Comparison of ENCODE assay signal across 9 cellular contexts in genomic region chr4:67549123-67549522, GRCh38. TPM values are rescaled to one million over a fixed set of nuclear protein-coding genes. Genes with fewer than 3 reads are reported as not detected.
DNase-seq lines count a peak whose midpoint lies in the region; ATAC-seq, FAIRE-seq and TF ChIP-seq lines count a peak whose summit lies in the region.
"Had no signal": no experiment of that assay in that cellular context is flagged by ENCODE, and none has a peak within 500 bp of the region (broad histone marks: within the 10 kb centered on the region; RNA-seq: fewer than 3 reads in every experiment).

No MANE protein-coding gene starts in this region.

- no peak overlapping the region for H3K4me2 ChIP-seq in A549

- peak in 1 of 2 experiments; percentile 29 for DNase-seq in A549 (ENCODE audit: low read depth in 1 of 2, low spot score in 1 of 2)
- peak; percentile 10 for DNase-seq in NCI-H345 (lab: John Stamatoyannopoulos, UW)
- DNase-seq in esophagus squamous epithelium (lab: John Stamatoyannopoulos, UW) = no peak
- no peak for DNase-seq in cerebellar nuclear complex (lab: John Stamatoyannopoulos, UW)
- no peak for DNase-seq in NCI-H1048 (lab: John Stamatoyannopoulos, UW)
- no peak for DNase-seq in NCI-H774 (lab: John Stamatoyannopoulos, UW)

- H3K27me3 ChIP-seq in esophagus squamous epithelium = no peaks in the 10 kb centered on the region

- POLR2A ChIA-PET in A549 (lab: Yijun Ruan, JAX) = no interaction called here

- peak; percentile 63 to 65 for TF ChIP-seq RAD21 in A549 (conservative IDR thresholded peaks at IDR 0.05 in 1 of 2, IDR thresholded peaks at IDR 0.05 in 1 of 2)

- H3K4me1 ChIP-seq in A549 (peaks cover 2% of the 10 kb centered on the region; the same call in 2 of the 3 replicates), esophagus squamous epithelium (peaks cover 0 to 15% (median 0%) of the 10 kb centered on the region in 3 donors)

- 3% methylated on average over 1 of the region's 1 CpG for WGBS in A549 (ENCODE audit: missing lambda C conversion rate)
- WGBS in esophagus squamous epithelium, 2 donors = 8 to 11% methylated on average over 1 of the region's 1 CpG

- H3K9me3 ChIP-seq in A549 = no peaks in the 10 kb centered on the region
- no peaks in the 10 kb centered on the region for H3K9me3 ChIP-seq in esophagus squamous epithelium

- FAIRE-seq in A549 (lab: Jason Lieb, UNC) = no peak
- FAIRE-seq: colon had no signal

- H3K27ac ChIP-seq in A549 = no peak overlapping the region
- H3K27ac ChIP-seq in esophagus squamous epithelium = no peak overlapping the region

- intact Hi-C loops in esophagus squamous epithelium (cut with DNase I) = no loop called here

- CTCF ChIA-PET in A549 (lab: Yijun Ruan, JAX) = interaction anchor here (0.6 kb wide), 1 partner anchor 54 kb away, joined by 3 read pairs; no protein-coding TSS in a partner anchor

- TF ChIP-seq CTCF in A549 (IDR thresholded peaks at IDR 0.05) = peak; percentile 55
- peak; percentile 16 to 62 (median 32) for TF ChIP-seq CTCF in esophagus squamous epithelium (IDR thresholded peaks at IDR 0.05)

- TF ChIP-seq POLR2A in A549 (IDR thresholded peaks at IDR 0.05; ENCODE audit: low read length) (no peak), esophagus squamous epithelium (IDR thresholded peaks at IDR 0.05) (no peak)

- no peak for TF ChIP-seq EP300 in A549 (IDR thresholded peaks at IDR 0.05)

- no peak overlapping the region for H3K4me3 ChIP-seq in A549
- H3K4me3 ChIP-seq in esophagus squamous epithelium = no peak overlapping the region

- H3K36me3 ChIP-seq in esophagus squamous epithelium = no peaks in the 10 kb centered on the region

- no peak for ATAC-seq in A549
- peak; percentile 31 for ATAC-seq in GM18498 (IDR thresholded peaks at IDR 0.05; ENCODE audit: unreplicated experiment)
- ATAC-seq in HG02938 (IDR thresholded peaks at IDR 0.05; ENCODE audit: unreplicated experiment) = peak; percentile 28

TF ChIP-seq in A549, 52 proteins besides CTCF, POLR2A, EP300 and RAD21:
- peak; percentile 31; the same call in 1 of the 3 replicates for TF ChIP-seq SMC3 (IDR thresholded peaks at IDR 0.05)
- no peak for TF ChIP-seq HMGXB4 (CRISPR knock-in tag; IDR thresholded peaks at IDR 0.05; ENCODE audit: borderline replicate concordance)
- no peak for TF ChIP-seq BCL3 (IDR thresholded peaks at IDR 0.05)
- no peak for TF ChIP-seq RFX5 (IDR thresholded peaks at IDR 0.05)
- TF ChIP-seq ESRRA (IDR thresholded peaks at IDR 0.05; ENCODE audit: borderline replicate concordance, low read length) = no peak
- TF ChIP-seq KDM1A (IDR thresholded peaks at IDR 0.05; ENCODE audit: low read depth) = no peak

RNA-seq across cellular contexts. Expression of gene CENPC, which starts 3.8 kb away (rescaled TPM):
- polyA plus RNA-seq in A549 (2011; rRNA removed) = 6.2 and 9.0 TPM in 2 replicates
- polyA plus RNA-seq in A549 (2012; cell fraction: cytosol; rRNA removed) = 1.1 and 1.5 TPM in 2 replicates
- 1.5 and 2.4 TPM in 2 replicates for polyA plus RNA-seq in A549 (2012; cell fraction: nucleus; rRNA removed)
- polyA plus RNA-seq in A549 (2017; fragmentation: RNase III; extraction: RNeasy Plus Mini Kit Qiagen cat#74134 plus additional on column Dnase treatment) = 5.6 to 6.5 TPM (median 5.8 TPM) in 3 replicates
- polyA minus RNA-seq in A549 (2011; rRNA and poly(A)+ RNA removed) = 3.7 and 4.4 TPM in 2 replicates
- 10 to 100 TPM; 11.8 to 30.1 (median 16.5) TPM for total RNA-seq in esophagus squamous epithelium

RNA-seq across cellular contexts. Expression of gene STAP1, which starts 9.4 kb away (rescaled TPM):
- polyA plus RNA-seq in A549 (2011; rRNA removed) (not detected in 2 replicates), A549 (2017; fragmentation: RNase III; extraction: RNeasy Plus Mini Kit Qiagen cat#74134 plus additional on column Dnase treatment) (not detected in 3 replicates)
- polyA plus RNA-seq in A549 (2012; cell fraction: cytosol; rRNA removed) = not detected in 2 replicates
- polyA plus RNA-seq in A549 (2012; cell fraction: nucleus; rRNA removed) = not detected in 2 replicates
- not detected in 2 replicates for polyA minus RNA-seq in A549 (2011; rRNA and poly(A)+ RNA removed)
- total RNA-seq in esophagus squamous epithelium = 1 to 10 TPM in 1 of 4 donors, not detected in 3; 1.7 TPM

Comparison
In these comparisons a context has a peak if more than half of its experiments do, and no peak if none do; other contexts are left out.
1. ATAC-seq: peak in GM18498 (single experiment) and HG02938 (single experiment); none in A549 (0 of 2).